In the genomic region with DNA sequence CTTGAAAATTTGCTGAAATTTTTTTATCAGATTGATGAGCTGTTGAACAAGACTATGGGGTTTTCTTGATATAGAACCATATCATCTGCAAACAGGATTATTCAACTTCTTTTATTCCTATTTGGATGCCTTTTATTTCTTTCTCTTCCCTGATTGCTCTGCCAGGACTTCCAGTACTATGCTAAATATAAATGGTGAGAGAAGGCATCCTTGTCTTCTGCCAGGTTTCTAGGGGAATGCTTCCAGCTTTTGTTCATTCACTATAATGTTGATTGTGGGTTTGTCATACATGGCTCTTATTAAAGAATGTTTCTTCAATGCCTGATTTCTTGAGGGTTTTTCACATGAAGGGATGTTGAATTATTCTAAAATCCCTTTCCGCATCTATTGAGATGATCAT, we compare ENCODE assay signal across 31 cellular contexts.
"Had no signal": no experiment of that assay in that cellular context is flagged by ENCODE, and none has a peak within 500 bp of the region (broad histone marks: within the 10 kb centered on the region; RNA-seq: fewer than 3 reads in every experiment).

No MANE protein-coding gene starts in this region.

- H3K36me3 ChIP-seq: adrenal gland, cardiac muscle cell had no signal

- H3K4me3 ChIP-seq: adrenal gland, cardiac muscle cell had no signal

- FAIRE-seq: bronchial epithelial cell, TTC549 had no signal

- H3K27me3 ChIP-seq: cardiac muscle cell had no signal

- H3K4me1 ChIP-seq: adrenal gland had no signal

- H3K27ac ChIP-seq: adrenal gland, cardiac muscle cell, VCaP had no signal

- H3K9me3 ChIP-seq: adrenal gland had no signal

- ATAC-seq: activated CD8-positive, alpha-beta T cell treated with anti-CD3 and anti-CD28 coated beads for 36 hours; activated naive CD4-positive, alpha-beta T cell treated with anti-CD3 and anti-CD28 coated beads, Interleukin-2, amount 50 U/mL, for 72 hours; activated T-cell treated with anti-CD3 and anti-CD28 coated beads, Interleukin-2, amount 50 U/mL, for 4 hours; activated T-cell treated with anti-CD3 and anti-CD28 coated beads, Interleukin-2, amount 50 U/mL, for 72 hours; activated T-helper 17 cell treated with anti-CD3 and anti-CD28 coated beads, Interleukin-2, amount 50 U/mL, for 72 hours had no signal

- DNase-seq: activated B cell treated with CpG ODN at 0.5 μM for 24 hours; activated CD4-positive, alpha-beta memory T cell treated with anti-CD3 and anti-CD28 coated beads for 36 hours; activated CD4-positive, alpha-beta T cell treated with anti-CD3 and anti-CD28 coated beads for 4 hours; activated CD4-positive, alpha-beta T cell treated with anti-CD3 and anti-CD28 coated beads, Interleukin-2, amount 10 ng/mL, durations not matched to agents 24 days and 14 days; activated CD4-positive, alpha-beta T cell treated with anti-CD3 and anti-CD28 coated beads, Interleukin-2, amount 50 U/mL, for 1 hour; activated CD4-positive, alpha-beta T cell treated with anti-CD3 and anti-CD28 coated beads, Interleukin-2, amount 50 U/mL, for 4 hours; activated CD4-positive, CD25-positive, alpha-beta regulatory T cell treated with anti-CD3 and anti-CD28 coated beads, Interleukin-2, amount 50 U/mL, for 72 hours; activated CD8-positive, alpha-beta memory T cell treated with anti-CD3 and anti-CD28 coated beads, Interleukin-2, amount 50 U/mL, for 4 hours; activated CD8-positive, alpha-beta T cell treated with anti-CD3 and anti-CD28 coated beads for 36 hours; activated effector memory CD4-positive, alpha-beta T cell treated with anti-CD3 and anti-CD28 coated beads, Interleukin-2, amount 50 U/mL, for 16 hours; activated gamma-delta T cell treated with Interleukin-2 at 50 U/mL for 16 hours; activated naive CD4-positive, alpha-beta T cell; activated naive CD4-positive, alpha-beta T cell treated with anti-CD3 and anti-CD28 coated beads for 36 hours; activated naive CD4-positive, alpha-beta T cell treated with anti-CD3 and anti-CD28 coated beads, Interleukin-2, amount 50 U/mL, for 16 hours; activated naive CD8-positive, alpha-beta T cell treated with anti-CD3 and anti-CD28 coated beads for 36 hours; activated T-cell treated with anti-CD3 and anti-CD28 coated beads for 4 hours; activated T-cell treated with anti-CD3 and anti-CD28 coated beads, Interleukin-2, amount 50 U/mL, for 1 hour; activated T-cell treated with anti-CD3 and anti-CD28 coated beads, Interleukin-2, amount 50 U/mL, for 4 hours; activated T-cell treated with anti-CD3 and anti-CD28 coated beads, Interleukin-2, amount 50 U/mL, for 72 hours; adrenal gland; amniotic stem cell; central memory CD4-positive, alpha-beta T cell; T-helper 1 cell; T-helper 2 cell; T-helper 9 cell had no signal
